8 cellular contexts compared by ENCODE assay signal in genomic region chr1:85061711-85062424, GRCh38. TPM values are rescaled to one million over a fixed set of nuclear protein-coding genes. Genes with fewer than 3 reads are reported as not detected.
DNase-seq lines count a peak whose midpoint lies in the region; ATAC-seq and TF ChIP-seq lines count a peak whose summit lies in the region.

No MANE protein-coding gene starts in this region.

- H3K36me3 Mint-ChIP-seq in activated naive CD8-positive, alpha-beta T cell treated with anti-CD3 and anti-CD28 coated beads for 36 hours, result no peaks in the 10 kb centered on the region

- ATAC-seq in GM21786 (IDR thresholded peaks at IDR 0.05; ENCODE audit: unreplicated experiment), result peak; percentile 100
- ATAC-seq in Right ventricle myocardium superior (ENCODE audit: poor library complexity), result peak; percentile 100

- H3K27ac ChIP-seq in parathyroid adenoma (peak overlapping the region; percentile 60), tibial artery (peak overlapping the region; percentile 41 to 53)

- TF ChIP-seq CTCF in parathyroid adenoma (IDR thresholded peaks at IDR 0.05), result no peak
- TF ChIP-seq CTCF in tibial artery (IDR thresholded peaks at IDR 0.05), result no peak

- H3K27me3 ChIP-seq in parathyroid adenoma (ENCODE audit: control insufficient read depth, insufficient read depth, low read length), result no peaks in the 10 kb centered on the region
- no peaks in the 10 kb centered on the region for H3K27me3 ChIP-seq in tibial artery

- peaks cover 8% of the 10 kb centered on the region for H3K27me3 Mint-ChIP-seq in activated naive CD8-positive, alpha-beta T cell treated with anti-CD3 and anti-CD28 coated beads for 36 hours

- H3K4me2 ChIP-seq in parathyroid adenoma (ENCODE audit: low read length), result peak overlapping the region; percentile 77

- in situ Hi-C loops in SK-MEL-5 (cut with HindIII; ENCODE audit: low pct_unique_long_range_greater_than_20kb, low sequenced_read_pairs), result no loop called here

- H3K27ac Mint-ChIP-seq in activated naive CD8-positive, alpha-beta T cell treated with anti-CD3 and anti-CD28 coated beads for 36 hours, result peak overlapping the region; percentile 81

- no peaks in the 10 kb centered on the region for H3K9me3 Mint-ChIP-seq in activated naive CD8-positive, alpha-beta T cell treated with anti-CD3 and anti-CD28 coated beads for 36 hours

- peak overlapping the region; percentile 80 for H2AFZ ChIP-seq in parathyroid adenoma

- no peak overlapping the region for H3K9ac ChIP-seq in parathyroid adenoma

- H3K9me3 ChIP-seq in parathyroid adenoma (ENCODE audit: control insufficient read depth, low read length), result no peaks in the 10 kb centered on the region
- no peaks in the 10 kb centered on the region for H3K9me3 ChIP-seq in tibial artery

- H3K4me3 Mint-ChIP-seq in activated naive CD8-positive, alpha-beta T cell treated with anti-CD3 and anti-CD28 coated beads for 36 hours, result peak overlapping the region; percentile 84

- intact Hi-C loops in Right ventricle myocardium superior (cut with DNase I) (no loop called here), tibial artery (cut with DNase I; ENCODE audit: low total_unique reads) (no loop called here)

- H3K4me1 Mint-ChIP-seq in activated naive CD8-positive, alpha-beta T cell treated with anti-CD3 and anti-CD28 coated beads for 36 hours, result peaks cover 11% of the 10 kb centered on the region

- H3K4me3 ChIP-seq in parathyroid adenoma (ENCODE audit: low read depth, low read length) (peak overlapping the region; percentile 64), tibial artery (peak overlapping the region; percentile 49 to 54)

- H3K4me1 ChIP-seq in parathyroid adenoma (no peaks in the 10 kb centered on the region), tibial artery (peaks cover 0 to 4% (median 2%) of the 10 kb centered on the region in 4 donors)

- H3K36me3 ChIP-seq in parathyroid adenoma (ENCODE audit: control insufficient read depth, insufficient read depth, low read length) (no peaks in the 10 kb centered on the region), tibial artery (no peaks in the 10 kb centered on the region)

- peak; percentile 98 for DNase-seq in DMS53 treated with DMSO at 0.1 percent for 48 hours (lab: John Stamatoyannopoulos, UW; ENCODE audit: unreplicated experiment)
- DNase-seq in LHCN-M2 (ENCODE audit: low read depth), result peak; percentile 98
- peak; percentile 96 for DNase-seq in SK-MEL-5 (ENCODE audit: low read depth, low spot score)
- peak; percentile 82 for DNase-seq in activated naive CD8-positive, alpha-beta T cell treated with anti-CD3 and anti-CD28 coated beads for 36 hours
- peak; percentile 84 for DNase-seq in Right ventricle myocardium superior
- DNase-seq in tibial artery, result peak; percentile 91 to 92

- no peaks in the 10 kb centered on the region for H3K79me2 ChIP-seq in parathyroid adenoma

RNA-seq across cellular contexts. Expression of gene MCOLN3, which starts 13.6 kb away (rescaled TPM):
- 1.9 and 3.0 TPM in 2 replicates for total RNA-seq in LHCN-M2 (2014; rRNA removed)
- 0.49 TPM for polyA plus RNA-seq in LHCN-M2 (2012)
- total RNA-seq in SK-MEL-5 (2014; rRNA removed; shearing (Covaris generic)), result 1.9 and 2.0 TPM in 2 replicates
- 1.1 and 1.7 TPM in 2 replicates for polyA plus RNA-seq in SK-MEL-5 (2015; cell fraction: cytosol; rRNA removed)
- 18.3 and 22.2 TPM in 2 replicates for polyA plus RNA-seq in SK-MEL-5 (2015; cell fraction: nucleus; rRNA removed)
- total RNA-seq in activated naive CD8-positive, alpha-beta T cell treated with anti-CD3 and anti-CD28 coated beads for 36 hours, result under 1 TPM; 0.21 to 0.24 TPM
- total RNA-seq in Right ventricle myocardium superior, result 1.7 TPM

Comparison
In these comparisons a context has a peak if more than half of its experiments do, and no peak if none do; other contexts are left out.
1. Peak in every context shown above with its lines: DNase-seq, ATAC-seq, H3K4me3 ChIP-seq and H3K27ac ChIP-seq.